28 cellular contexts compared by ENCODE assay signal in genomic region chrX:63439580-63439979, GRCh38.
"Had no signal": no experiment of that assay in that cellular context is flagged by ENCODE, and none has a peak within 500 bp of the region (broad histone marks: within the 10 kb centered on the region; RNA-seq: fewer than 3 reads in every experiment).

No MANE protein-coding gene starts in this region.

- H3K27me3 Mint-ChIP-seq: naive thymus-derived CD8-positive, alpha-beta T cell; stimulated activated naive B cell treated with anti-CD40 and anti-IgM and Interleukin-4, amounts not matched to agents 10 μg/mL and 1 μg/mL and 100 μg/mL, for 72 hours had no signal

- H3K4me3 Mint-ChIP-seq: naive thymus-derived CD8-positive, alpha-beta T cell; stimulated activated naive B cell treated with anti-CD40 and anti-IgM and Interleukin-4, amounts not matched to agents 10 μg/mL and 1 μg/mL and 100 μg/mL, for 72 hours had no signal

- DNase-seq: heart left ventricle; hypothalamus; islet precursor cell; kidney glomerular epithelial cell; left colon; left lung; lower lobe of right lung; mesenchymal stem cell; naive thymus-derived CD8-positive, alpha-beta T cell; ovary; posterior cingulate gyrus; retina; right cardiac atrium; stimulated activated CD4-positive, alpha-beta T cell treated with anti-CD3 and anti-CD28 coated beads, Interleukin-12 subunit alpha, Interleukin-12 subunit beta, amount 100 ng/mL, for 4 hours; stimulated activated CD4-positive, alpha-beta T cell treated with anti-CD3 and anti-CD28 coated beads, Interleukin-15, amount 100 ng/mL, for 24 hours; stimulated activated CD4-positive, alpha-beta T cell treated with anti-CD3 and anti-CD28 coated beads, Interleukin-2, amount 100 ng/mL, for 24 hours; stimulated activated CD4-positive, alpha-beta T cell treated with anti-CD3 and anti-CD28 coated beads, Interleukin-4, amount 100 ng/mL, for 1 hour; stimulated activated naive B cell treated with anti-CD40 and anti-IgM and Interleukin-4, amounts not matched to agents 10 μg/mL and 1 μg/mL and 100 μg/mL, for 72 hours; stimulated activated naive CD8-positive, alpha-beta T cell treated with anti-CD3 and anti-CD28 coated beads, Interleukin-15, Interleukin-2, amounts not matched to agents 100 U/mL and 50 U/mL, for 24 hours; stomach; tibial artery; trophoblast cell; upper lobe of right lung; uterus had no signal

- H3K27ac ChIP-seq: heart left ventricle, left lung, lower lobe of right lung, ovary, prostate gland, skin epidermis, stomach, thoracic aorta, tibial artery, upper lobe of right lung, uterus had no signal

- H3K36me3 ChIP-seq: heart left ventricle, left lung, lower lobe of right lung, ovary, prostate gland, thoracic aorta, tibial artery, upper lobe of right lung, uterus had no signal

- H3K27ac Mint-ChIP-seq: naive thymus-derived CD8-positive, alpha-beta T cell; stimulated activated naive B cell treated with anti-CD40 and anti-IgM and Interleukin-4, amounts not matched to agents 10 μg/mL and 1 μg/mL and 100 μg/mL, for 72 hours had no signal

- H3K27me3 ChIP-seq: heart left ventricle, left lung, ovary, stomach, tibial artery, upper lobe of right lung had no signal

- H3K4me1 ChIP-seq: heart left ventricle, left lung, lower lobe of right lung, prostate gland, stomach, upper lobe of right lung, uterus had no signal

- H3K4me1 Mint-ChIP-seq: stimulated activated naive B cell treated with anti-CD40 and anti-IgM and Interleukin-4, amounts not matched to agents 10 μg/mL and 1 μg/mL and 100 μg/mL, for 72 hours had no signal

- H3K9me3 ChIP-seq: left lung, lower lobe of right lung, ovary, prostate gland, thoracic aorta, upper lobe of right lung, uterus had no signal

- H3K4me3 ChIP-seq: heart left ventricle, left lung, lower lobe of right lung, ovary, prostate gland, skin epidermis, stomach, thoracic aorta, tibial artery, upper lobe of right lung, uterus had no signal

- ATAC-seq: heart left ventricle; left colon; left lung; lower lobe of right lung; naive thymus-derived CD8-positive, alpha-beta T cell; right cardiac atrium; sciatic nerve; stimulated activated naive B cell treated with anti-CD40 and anti-IgM and Interleukin-4, amounts not matched to agents 10 μg/mL and 1 μg/mL and 100 μg/mL, for 72 hours; stimulated activated naive CD8-positive, alpha-beta T cell treated with anti-CD3 and anti-CD28 coated beads, Interleukin-15, Interleukin-2, amounts not matched to agents 100 U/mL and 50 U/mL, for 24 hours; upper lobe of right lung had no signal
